In genomic region chr11:34234086-34234740, GRCh38 we compare ENCODE assay signal across 8 cellular contexts.
DNase-seq lines count a peak whose midpoint lies in the region; ATAC-seq and TF ChIP-seq lines count a peak whose summit lies in the region.

No MANE protein-coding gene starts in this region.

- H2AFZ ChIP-seq in mesenchymal stem cell (ENCODE audit: low read depth, low read length): no peak overlapping the region

- H2BK12ac ChIP-seq in mesenchymal stem cell (ENCODE audit: low read length in 2 of 2): no peak overlapping the region

- no peak for TF ChIP-seq CTCF in stomach (IDR thresholded peaks at IDR 0.05)

- H2BK5ac ChIP-seq in mesenchymal stem cell (ENCODE audit: low read depth, low read length, poor library complexity, severe bottlenecking): no peak overlapping the region

- TF ChIP-seq POLR2A in stomach (IDR thresholded peaks at IDR 0.05): no peak

- H2BK120ac ChIP-seq in mesenchymal stem cell (ENCODE audit: low read depth, low read length): no peak overlapping the region

- 53% methylated on average over 8 of the region's 9 CpGs for WGBS in mesenchymal stem cell
- 25 to 47% (median 26%) methylated on average over 6 to 9 of the region's 9 CpGs for WGBS in stomach, 5 donors

- H3K4me3 ChIP-seq in mesenchymal stem cell (ENCODE audit: insufficient read depth in 1 of 2, low read depth in 1 of 2, low read length in 2 of 2) (no peak overlapping the region), stomach (no peak overlapping the region)

- H3K27ac ChIP-seq in mesenchymal stem cell (ENCODE audit: low read length, poor library complexity, severe bottlenecking) (peak overlapping the region; percentile 63), stomach (peak overlapping the region; percentile 13 to 75 (median 53))

- peak overlapping the region; percentile 75 for H3K27ac Mint-ChIP-seq in activated naive CD8-positive, alpha-beta T cell treated with anti-CD3 and anti-CD28 coated beads for 36 hours

- H3K14ac ChIP-seq in mesenchymal stem cell (ENCODE audit: low read length in 2 of 2): no peak overlapping the region

- H3K4me2 ChIP-seq in mesenchymal stem cell (ENCODE audit: low read length, poor library complexity, severe bottlenecking): peak overlapping the region; percentile 51

- H3K23ac ChIP-seq in mesenchymal stem cell (ENCODE audit: low read length in 2 of 2): no peak overlapping the region

- H3K9me3 ChIP-seq in mesenchymal stem cell (ENCODE audit: control insufficient read depth, low read length) (no peaks in the 10 kb centered on the region), stomach (no peaks in the 10 kb centered on the region)

- H4K8ac ChIP-seq in mesenchymal stem cell (ENCODE audit: low read length): no peak overlapping the region

- peaks cover 3% of the 10 kb centered on the region for H3K27me3 Mint-ChIP-seq in activated naive CD8-positive, alpha-beta T cell treated with anti-CD3 and anti-CD28 coated beads for 36 hours

- H3K18ac ChIP-seq in mesenchymal stem cell (ENCODE audit: low read depth in 1 of 2, low read length in 2 of 2): no peak overlapping the region

- H2BK15ac ChIP-seq in mesenchymal stem cell (ENCODE audit: low read depth, poor library complexity, severe bottlenecking): no peak overlapping the region

- no peak overlapping the region for H3K9ac ChIP-seq in mesenchymal stem cell (ENCODE audit: low read length)

- intact Hi-C loops in stomach (cut with DNase I; ENCODE audit: low total_unique reads): no loop called here

- H3K79me1 ChIP-seq in mesenchymal stem cell (replicated peaks; ENCODE audit: low read length, poor library complexity, severe bottlenecking): peaks cover 30% of the 10 kb centered on the region

- no peak overlapping the region for H3K4ac ChIP-seq in mesenchymal stem cell (ENCODE audit: low read depth in 1 of 2, low read length in 2 of 2)

- H3K36me3 Mint-ChIP-seq in activated naive CD8-positive, alpha-beta T cell treated with anti-CD3 and anti-CD28 coated beads for 36 hours: no peaks in the 10 kb centered on the region

- peak; percentile 65 for DNase-seq in NK-92 treated with Interleukin-12 subunit alpha and Interleukin-12 subunit beta, amount 100 ng/mL, for 24 hours (lab: John Stamatoyannopoulos, UW)
- no peak for DNase-seq in NK-92 (lab: John Stamatoyannopoulos, UW; ENCODE audit: unreplicated experiment)
- DNase-seq in SKM-1 (lab: John Stamatoyannopoulos, UW; ENCODE audit: unreplicated experiment): peak; percentile 71
- peak; percentile 84 for DNase-seq in activated naive CD8-positive, alpha-beta T cell treated with anti-CD3 and anti-CD28 coated beads for 36 hours
- DNase-seq in mesenchymal stem cell: peak; percentile 78
- peak; percentile 58 for DNase-seq in stomach
- DNase-seq in COR-L47 (lab: John Stamatoyannopoulos, UW): no peak

- H2AK5ac ChIP-seq in mesenchymal stem cell (ENCODE audit: low read length, severe bottlenecking): peak overlapping the region; percentile 32

- H3K9me3 Mint-ChIP-seq in activated naive CD8-positive, alpha-beta T cell treated with anti-CD3 and anti-CD28 coated beads for 36 hours: no peaks in the 10 kb centered on the region

- H3K4me1 ChIP-seq in mesenchymal stem cell (ENCODE audit: control insufficient read depth, insufficient read depth, low read depth, low read length) (peaks cover 9% of the 10 kb centered on the region), stomach (peaks cover 3 to 14% (median 7%) of the 10 kb centered on the region in 4 donors)

- peak overlapping the region; percentile 19 for H3K4me3 Mint-ChIP-seq in activated naive CD8-positive, alpha-beta T cell treated with anti-CD3 and anti-CD28 coated beads for 36 hours

- H3K36me3 ChIP-seq in mesenchymal stem cell (ENCODE audit: control insufficient read depth in 1 of 2, insufficient read depth in 2 of 2, low read depth in 1 of 2, low read length in 2 of 2): no peaks in the 10 kb centered on the region
- no peaks in the 10 kb centered on the region for H3K36me3 ChIP-seq in stomach

- no peak for TF ChIP-seq EP300 in stomach (IDR thresholded peaks at IDR 0.05)

- peaks cover 46% of the 10 kb centered on the region for H3K4me1 Mint-ChIP-seq in activated naive CD8-positive, alpha-beta T cell treated with anti-CD3 and anti-CD28 coated beads for 36 hours

- H3K27me3 ChIP-seq in mesenchymal stem cell (ENCODE audit: control insufficient read depth in 1 of 2, insufficient read depth in 1 of 2, low read length in 2 of 2): peaks cover 0 to 7% of the 10 kb centered on the region in 2 experiments
- no peaks in the 10 kb centered on the region for H3K27me3 ChIP-seq in stomach

- H4K91ac ChIP-seq in mesenchymal stem cell (ENCODE audit: low read length): no peak overlapping the region

- ATAC-seq in HG03280 (IDR thresholded peaks at IDR 0.05; ENCODE audit: unreplicated experiment): peak; percentile 62

Comparison
In these comparisons a context has a peak if more than half of its experiments do, and no peak if none do; other contexts are left out.
1. DNase-seq: peak in NK-92 treated with Interleukin-12 subunit alpha and Interleukin-12 subunit beta, amount 100 ng/mL, for 24 hours (single experiment), SKM-1 (single experiment), activated naive CD8-positive, alpha-beta T cell treated with anti-CD3 and anti-CD28 coated beads for 36 hours (single experiment), mesenchymal stem cell (single experiment) and stomach (single experiment); none in NK-92 (single experiment) and COR-L47 (single experiment).